8 cellular contexts compared by ENCODE assay signal in genomic region chr22:42368379-42369249, GRCh38.
A peak's percentile ranks its signal among the peaks of the same experiment; 100 is the strongest.
DNase-seq lines count a peak whose midpoint lies in the region; ATAC-seq, FAIRE-seq and TF ChIP-seq lines count a peak whose summit lies in the region.

No MANE protein-coding gene starts in this region.

- no peaks in the 10 kb centered on the region for H3K9me2 ChIP-seq in PC-3 (replicated peaks; ENCODE audit: low read length)

- no peaks in the 10 kb centered on the region for H3K9me3 Mint-ChIP-seq in chondrocyte (ENCODE audit: low read depth)

- H3K4me1 Mint-ChIP-seq in chondrocyte (ENCODE audit: low read depth) = peaks cover 34% of the 10 kb centered on the region

- peak overlapping the region; percentile 82 for H3K4me3 Mint-ChIP-seq in chondrocyte (ENCODE audit: unreplicated experiment)

- H3K9ac ChIP-seq in PC-3 (ENCODE audit: low read length) (peak overlapping the region; percentile 22; the same call in 1 of the 2 replicates), mucosa of rectum (ENCODE audit: low read depth in 1 of 2, low read length in 2 of 2) (peak overlapping the region; percentile 14 to 73)

- H3K4me1 ChIP-seq in PC-3 (ENCODE audit: insufficient read depth, low read length) (peaks cover 11% of the 10 kb centered on the region), mucosa of rectum (ENCODE audit: control insufficient read depth in 2 of 2, insufficient read depth in 2 of 2, low read length in 2 of 2) (peaks cover 13 to 16% of the 10 kb centered on the region in 2 donors), thyroid gland (peaks cover 46 to 47% of the 10 kb centered on the region in 2 donors)

- H3K27ac ChIP-seq in PC-3 (ENCODE audit: low read length) (no peak overlapping the region), mucosa of rectum (ENCODE audit: low read depth in 2 of 2, low read length in 2 of 2) (no peak overlapping the region), thyroid gland (peak overlapping the region; percentile 1 to 92 (median 81))

- H3F3A ChIP-seq in PC-3 (ENCODE audit: low read length, unreplicated experiment) = no peaks in the 10 kb centered on the region

- ATAC-seq in HG02642 (IDR thresholded peaks at IDR 0.05; ENCODE audit: poor library complexity, unreplicated experiment) (peak; percentile 15), PC-3 (peak; percentile 17)

- CTCF ChIA-PET in PC-3 (lab: Charles Lee) = interaction anchor here (1.2 kb wide), 1 partner anchor 75 kb away, joined by 5 read pairs; no protein-coding TSS in a partner anchor

- H3K9me3 ChIP-seq in PC-3 (ENCODE audit: low read length) = no peaks in the 10 kb centered on the region
- no peaks in the 10 kb centered on the region for H3K9me3 ChIP-seq in mucosa of rectum (ENCODE audit: control insufficient read depth in 2 of 2, low read length in 2 of 2)
- no peaks in the 10 kb centered on the region for H3K9me3 ChIP-seq in thyroid gland

- TF ChIP-seq POLR2A in thyroid gland (IDR thresholded peaks at IDR 0.05) = peak in 1 of 2 donors; percentile 64

- intact Hi-C loops in PC-3 (cut with micrococcal nuclease) (no loop called here), thyroid gland (cut with DNase I) (loop anchor here (10.0 kb wide), 1 partner anchor 66 kb away; the partner anchor contains the start of gene NFAM1)

- peak overlapping the region; percentile 87 for H2AFZ ChIP-seq in PC-3 (ENCODE audit: low read length)

- no peaks in the 10 kb centered on the region for H3K36me3 ChIP-seq in PC-3 (ENCODE audit: low read depth, low read length)
- no peaks in the 10 kb centered on the region for H3K36me3 ChIP-seq in mucosa of rectum (ENCODE audit: control insufficient read depth in 2 of 2, insufficient read depth in 2 of 2, low read length in 2 of 2)
- H3K36me3 ChIP-seq in thyroid gland = no peaks in the 10 kb centered on the region

- no peaks in the 10 kb centered on the region for H4K20me1 ChIP-seq in PC-3 (ENCODE audit: low read length)

- peaks cover 13% of the 10 kb centered on the region; the same call in 1 of the 2 replicates for H3K27me3 ChIP-seq in PC-3 (ENCODE audit: low read length)
- H3K27me3 ChIP-seq in mucosa of rectum (ENCODE audit: control insufficient read depth in 2 of 2, insufficient read depth in 2 of 2, low read length in 2 of 2) = peaks cover 0 to 13% of the 10 kb centered on the region in 2 donors
- H3K27me3 ChIP-seq in thyroid gland = no peaks in the 10 kb centered on the region

- DNase-seq in PC-3 = no peak
- no peak for DNase-seq in chondrocyte (ENCODE audit: low spot score)
- peak; percentile 31 to 46 for DNase-seq in thyroid gland
- DNase-seq in AML-193 (lab: John Stamatoyannopoulos, UW) = no peak
- no peak for DNase-seq in D721Med (ENCODE audit: insufficient read length, low spot score)

- POLR2A ChIA-PET in PC-3 (lab: Charles Lee; ENCODE audit: unreplicated experiment) = no interaction called here

- no peak for FAIRE-seq in D721Med (lab: Jason Lieb, UNC)

- peak overlapping the region; percentile 93 for H3K4me2 ChIP-seq in PC-3 (ENCODE audit: low read length)

- 2% methylated on average over 7 of the region's 86 CpGs; no CpG with 5 or more reads in 1 of the 2 donors for WGBS in thyroid gland, 2 donors

- H3K36me3 Mint-ChIP-seq in chondrocyte (ENCODE audit: low read depth) = no peaks in the 10 kb centered on the region

- H3K79me2 ChIP-seq in PC-3 (ENCODE audit: low read length) = no peaks in the 10 kb centered on the region

- H3K4me3 ChIP-seq in GM12875 (ENCODE audit: low read depth, low read length) (peak overlapping the region; percentile 36), PC-3 (ENCODE audit: low read length) (peak overlapping the region; percentile 71), mucosa of rectum (ENCODE audit: low read length in 2 of 2) (peak overlapping the region; percentile 68 to 73), thyroid gland (replicated peaks in 1 of 3) (peak overlapping the region; percentile 62 to 69 (median 67))

- no peak for TF ChIP-seq CTCF in GM12875 (IDR thresholded peaks at IDR 0.05; ENCODE audit: borderline replicate concordance, insufficient read depth, low read depth, low read length)
- TF ChIP-seq CTCF in PC-3 (conservative IDR thresholded peaks at IDR 0.05; ENCODE audit: low read depth, low read length) = no peak
- TF ChIP-seq CTCF in chondrocyte (IDR thresholded peaks at IDR 0.05) = no peak
- no peak for TF ChIP-seq CTCF in thyroid gland (IDR thresholded peaks at IDR 0.05)
- TF ChIP-seq CTCF in D721Med (IDR thresholded peaks at IDR 0.05; ENCODE audit: insufficient read depth, missing control alignments) = no peak

- no peak overlapping the region for H3K27ac Mint-ChIP-seq in chondrocyte (ENCODE audit: unreplicated experiment)

- peaks cover 7% of the 10 kb centered on the region for H3K27me3 Mint-ChIP-seq in chondrocyte (ENCODE audit: low read depth)

- no TSS peak for BruUV-seq in PC-3 (replicated peaks; lab: Mats Ljungman, UMichigan)

Comparison
In these comparisons a context has a peak if more than half of its experiments do, and no peak if none do; other contexts are left out.
1. DNase-seq: peak in thyroid gland (2 of 2); none in PC-3 (single experiment), chondrocyte (single experiment), AML-193 (0 of 2) and D721Med (single experiment).
2. H3K27ac ChIP-seq: peak in thyroid gland (3 of 3); none in PC-3 (single experiment) and mucosa of rectum (0 of 2).
3. Peak in every context shown above with its lines, with median percentiles within 50 percentile points of each other: H3K4me3 ChIP-seq.